18 cellular contexts compared by ENCODE assay signal in the genomic region with DNA sequence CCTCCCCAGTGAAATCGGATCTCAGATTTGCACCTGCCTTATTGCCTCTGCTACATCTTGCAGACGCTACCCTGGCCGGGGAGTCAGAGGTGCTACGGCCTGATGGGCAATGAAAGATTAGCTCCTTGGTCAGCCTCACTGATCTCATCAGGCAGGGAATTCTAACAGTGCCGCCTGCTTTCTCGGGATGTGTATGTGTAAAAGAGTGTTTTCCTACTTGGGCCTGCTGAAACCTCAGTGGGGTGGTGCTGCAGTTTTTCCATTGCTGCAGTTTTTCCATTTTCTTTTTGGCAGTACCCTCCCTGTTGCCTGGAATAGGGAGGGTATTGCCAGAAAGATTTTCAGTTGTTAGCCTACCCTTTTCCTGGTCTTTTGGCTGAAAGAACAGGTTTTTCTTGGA.
DNase-seq lines count a peak whose midpoint lies in the region; ATAC-seq, FAIRE-seq and TF ChIP-seq lines count a peak whose summit lies in the region.
"Had no signal": no experiment of that assay in that cellular context is flagged by ENCODE, and none has a peak within 500 bp of the region (broad histone marks: within the 10 kb centered on the region; RNA-seq: fewer than 3 reads in every experiment).

No MANE protein-coding gene starts in this region.

- DNase-seq in G401 (ENCODE audit: low spot score) (peak; percentile 3), ascending aorta (ENCODE audit: low spot score in 2 of 2) (peak in 1 of 2 donors; percentile 70), H1 (ENCODE audit: low read depth in 1 of 2, low spot score in 2 of 2) (no peak), thoracic aorta (ENCODE audit: low spot score) (no peak), islet precursor cell (no peak), MG63 (no peak)
- DNase-seq in activated CD8-positive, alpha-beta memory T cell treated with anti-CD3 and anti-CD28 coated beads, Interleukin-2, amount 50 U/mL, for 4 hours = no peak
- DNase-seq: ACHN; BE2C; Caco-2; CD4-positive, CD25-positive, alpha-beta regulatory T cell; GDM1; GOT3; H9 had no signal

- TF ChIP-seq EP300 in H1 (IDR thresholded peaks at IDR 0.05; ENCODE audit: borderline replicate concordance in 1 of 2, low read depth in 2 of 2, low read length in 2 of 2) = no peak

- no peak overlapping the region for H2BK5ac ChIP-seq in H1 (ENCODE audit: low read depth, low read length)

- H4K91ac ChIP-seq in H1 (replicated peaks; ENCODE audit: insufficient read length, low read length) = no peak overlapping the region

- H3K23me2 ChIP-seq in H1 (ENCODE audit: low read depth, low read length) = no peaks in the 10 kb centered on the region

- TF ChIP-seq RAD21 in H1 (IDR thresholded peaks at IDR 0.05 in 1 of 2, conservative IDR thresholded peaks at IDR 0.05 in 1 of 2; ENCODE audit: low read depth in 2 of 2, low read length in 2 of 2) = no peak

- no peak for FAIRE-seq in H1 (lab: Jason Lieb, UNC)
- FAIRE-seq: A204.1, GM12892, GM18507 had no signal

- TF ChIP-seq POLR2A in H1 (IDR thresholded peaks at IDR 0.05; ENCODE audit: control extremely low read depth in 1 of 2, low read depth in 2 of 2, low read length in 2 of 2) = no peak

- CTCF ChIA-PET in H1 (lab: Charles Lee; ENCODE audit: partially characterized antibody) = no interaction called here

- no peak overlapping the region for H3K4ac ChIP-seq in H1 (replicated peaks; ENCODE audit: insufficient read length, low read depth, low read length)

- no peaks in the 10 kb centered on the region for H3K79me1 ChIP-seq in H1 (ENCODE audit: low read depth, low read length)

- WGBS in H1 (ENCODE audit: extremely low coverage in 1 of 2, insufficient coverage in 1 of 2, insufficient read length in 1 of 2, insufficient replicate concordance in 2 of 2, low coverage in 1 of 2, low lambda C conversion rate in 2 of 2, missing lambda C conversion rate in 1 of 2), 2 experiments = 79% methylated on average over 6 of the region's 6 CpGs; no CpG with 5 or more reads in 1 of the 2 experiments

- H3K9me3 ChIP-seq in ascending aorta (no peaks in the 10 kb centered on the region), H1 (ENCODE audit: insufficient read depth in 2 of 2, low read depth in 1 of 2, low read length in 1 of 2) (no peaks in the 10 kb centered on the region), thoracic aorta (no peaks in the 10 kb centered on the region), MG63 (no peaks in the 10 kb centered on the region)
- H3K9me3 ChIP-seq: BE2C, Caco-2 had no signal

- no peak overlapping the region for H2BK20ac ChIP-seq in H1 (ENCODE audit: low read length)

- H4K5ac ChIP-seq in H1 (ENCODE audit: insufficient read length, low read depth, low read length) = no peak overlapping the region

- no peak overlapping the region for H2BK15ac ChIP-seq in H1 (ENCODE audit: low read length)

- H4K20me1 ChIP-seq in H1 (replicated peaks in 1 of 2; ENCODE audit: control insufficient read depth in 1 of 2, insufficient read depth in 2 of 2, low read length in 2 of 2) = peaks cover 0 to 5% of the 10 kb centered on the region in 2 experiments

- intact Hi-C loops in ascending aorta (cut with DNase I) = loop anchor here (5.0 kb wide), 2 partner anchors 116 to 349 kb away; a partner anchor contains a TSS

- no peak overlapping the region for H2AFZ ChIP-seq in H1 (ENCODE audit: low read length)

- ATAC-seq in thoracic aorta (ENCODE audit: insufficient number of reproducible peaks, low FRiP score, low read depth) = no peak

- no peak overlapping the region for H3K23ac ChIP-seq in H1 (ENCODE audit: insufficient read length)

- no peak overlapping the region for H2BK12ac ChIP-seq in H1 (ENCODE audit: low read depth, low read length)

- no peaks in the 10 kb centered on the region for H3K36me3 ChIP-seq in ascending aorta
- no peaks in the 10 kb centered on the region for H3K36me3 ChIP-seq in H1 (ENCODE audit: control insufficient read depth in 2 of 4, insufficient read depth in 4 of 4, low read length in 3 of 4)
- no peaks in the 10 kb centered on the region for H3K36me3 ChIP-seq in thoracic aorta
- no peaks in the 10 kb centered on the region for H3K36me3 ChIP-seq in MG63
- H3K36me3 ChIP-seq: BE2C had no signal

- peak overlapping the region; percentile 16 to 63 for H3K27ac ChIP-seq in ascending aorta
- no peak overlapping the region for H3K27ac ChIP-seq in H1 (ENCODE audit: low read depth, low read length)
- H3K27ac ChIP-seq in thoracic aorta = peak overlapping the region in 1 of 2 donors; percentile 19
- H3K27ac ChIP-seq: HL-60 had no signal

- no peak overlapping the region for H2AK5ac ChIP-seq in H1 (ENCODE audit: low read depth, low read length)

- H3K18ac ChIP-seq in H1 (ENCODE audit: extremely low read depth, low read length) = no peak overlapping the region

- no peak overlapping the region for H2BK120ac ChIP-seq in H1 (replicated peaks; ENCODE audit: low read depth, low read length)

- in situ Hi-C loops in G401 (cut with HindIII; ENCODE audit: low sequenced_read_pairs) = no loop called here

- H3K14ac ChIP-seq in H1 (ENCODE audit: insufficient read length) = peak overlapping the region; percentile 42

- no peaks in the 10 kb centered on the region; a peak in 1 of 4 replicates for H3K79me2 ChIP-seq in H1 (ENCODE audit: control insufficient read depth in 1 of 2, insufficient read depth in 2 of 2, low read length in 2 of 2)

- POLR2A ChIA-PET in H1 (lab: Charles Lee; ENCODE audit: partially characterized antibody) = no interaction called here

- no peaks in the 10 kb centered on the region for H3K27me3 ChIP-seq in ascending aorta
- H3K27me3 ChIP-seq in H1 (replicated peaks in 1 of 4; ENCODE audit: control insufficient read depth in 3 of 4, extremely low read depth in 1 of 4, insufficient read depth in 3 of 4, low read length in 3 of 4) = no peaks in the 10 kb centered on the region
- H3K27me3 ChIP-seq in thoracic aorta (replicated peaks; ENCODE audit: insufficient read depth) = no peaks in the 10 kb centered on the region
- no peaks in the 10 kb centered on the region for H3K27me3 ChIP-seq in MG63
- H3K27me3 ChIP-seq: BE2C had no signal

- H3K4me3 ChIP-seq in ascending aorta = no peak overlapping the region
- H3K4me3 ChIP-seq in H1 (ENCODE audit: extremely low read depth in 1 of 4, insufficient read depth in 2 of 4, low read depth in 3 of 4, low read length in 4 of 4) = no peak overlapping the region
- peak overlapping the region; percentile 19 for H3K4me3 ChIP-seq in thoracic aorta
- H3K4me3 ChIP-seq in MG63 = no peak overlapping the region

- H3K4me1 ChIP-seq in ascending aorta = peaks cover 0 to 2% of the 10 kb centered on the region in 2 donors
- peaks cover 0 to 2% (median 0%) of the 10 kb centered on the region in 4 experiments; a peak in 1 of 7 replicates for H3K4me1 ChIP-seq in H1 (replicated peaks in 1 of 4; ENCODE audit: control insufficient read depth in 3 of 4, insufficient read depth in 4 of 4, low read length in 3 of 4)
- H3K4me1 ChIP-seq in thoracic aorta (ENCODE audit: control insufficient read depth in 1 of 2, low read depth in 2 of 2) = peaks cover 0 to 11% of the 10 kb centered on the region in 2 donors
- H3K4me1 ChIP-seq: BE2C, Caco-2 had no signal

- no peak overlapping the region for H3K9ac ChIP-seq in H1 (replicated peaks in 1 of 4; ENCODE audit: extremely low read depth in 1 of 4, low read depth in 3 of 4, low read length in 3 of 4)

- H3K56ac ChIP-seq in H1 (replicated peaks; ENCODE audit: insufficient read length, low read depth, low read length) = no peak overlapping the region

- no peak for TF ChIP-seq CTCF in ascending aorta (IDR thresholded peaks at IDR 0.05)
- no peak for TF ChIP-seq CTCF in H1 (IDR thresholded peaks at IDR 0.05; ENCODE audit: control extremely low read depth in 1 of 3, insufficient read depth in 1 of 3, low read depth in 1 of 3, low read length in 3 of 3)
- no peak for TF ChIP-seq CTCF in thoracic aorta (IDR thresholded peaks at IDR 0.05)

- H3K4me2 ChIP-seq in H1 (ENCODE audit: insufficient read depth in 1 of 2, low read depth in 2 of 2, low read length in 2 of 2) = no peak overlapping the region

- H4K8ac ChIP-seq in H1 (ENCODE audit: extremely low read depth, insufficient read depth, low read length) = no peak overlapping the region

TF ChIP-seq in H1, 55 proteins besides CTCF, POLR2A, EP300 and RAD21:
- no peak for TF ChIP-seq TBP (IDR thresholded peaks at IDR 0.05; ENCODE audit: low read depth, low read length)
TF ChIP-seq in H1: peak in this region for 0.
